In genomic region chr2:232292395-232293154, GRCh38 we compare ENCODE assay signal across 8 cellular contexts.
DNase-seq lines count a peak whose midpoint lies in the region; ATAC-seq and TF ChIP-seq lines count a peak whose summit lies in the region.

No MANE protein-coding gene starts in this region.

- no peaks in the 10 kb centered on the region for H3K9me3 ChIP-seq in Karpas-422 (ENCODE audit: low read length)
- no peaks in the 10 kb centered on the region for H3K9me3 ChIP-seq in lower lobe of right lung
- no peaks in the 10 kb centered on the region for H3K9me3 ChIP-seq in transverse colon

- TF ChIP-seq CTCF in lower lobe of right lung (IDR thresholded peaks at IDR 0.05) (peak; percentile 69), transverse colon (IDR thresholded peaks at IDR 0.05) (peak; percentile 46 to 64 (median 50))

- no peaks in the 10 kb centered on the region for H3K4me1 ChIP-seq in Karpas-422 (ENCODE audit: low read length)
- H3K4me1 ChIP-seq in lower lobe of right lung = no peaks in the 10 kb centered on the region
- H3K4me1 ChIP-seq in transverse colon = no peaks in the 10 kb centered on the region

- 80 to 81% methylated on average over 3 to 9 of the region's 9 CpGs for WGBS in transverse colon (ENCODE audit: low coverage in 1 of 2), 2 donors

- ATAC-seq in central memory CD8-positive, alpha-beta T cell (replicated peaks; ENCODE audit: extremely low read depth, poor library complexity, severe bottlenecking) = no peak
- ATAC-seq in lower lobe of right lung (peak; percentile 71 to 74), GM18873 (IDR thresholded peaks at IDR 0.05; ENCODE audit: low FRiP score, unreplicated experiment) (no peak)

- no peaks in the 10 kb centered on the region for H3K9me3 Mint-ChIP-seq in T-helper 2 cell treated with Interferon-gamma antibody and Interleukin-4, amounts not matched to agents 5 μg/mL and 100 μg/mL, for 36 hours
- H3K9me3 Mint-ChIP-seq in central memory CD8-positive, alpha-beta T cell = no peaks in the 10 kb centered on the region

- H3K36me3 ChIP-seq in Karpas-422 (ENCODE audit: insufficient read depth, low read length) (no peaks in the 10 kb centered on the region), lower lobe of right lung (peaks cover 14% of the 10 kb centered on the region), transverse colon (no peaks in the 10 kb centered on the region)

- in situ Hi-C loops in transverse colon (cut with MboI; ENCODE audit: low pct_ligation_motif_present in 1 of 4, low pct_unique_long_range_greater_than_20kb in 1 of 4, low sequenced_read_pairs in 3 of 4) = no loop called here

- no peak overlapping the region for H2AFZ ChIP-seq in Karpas-422 (ENCODE audit: low read length)

- no peak overlapping the region for H3K9ac ChIP-seq in Karpas-422 (ENCODE audit: low read length)

- no peaks in the 10 kb centered on the region for H3K36me3 Mint-ChIP-seq in T-helper 2 cell treated with Interferon-gamma antibody and Interleukin-4, amounts not matched to agents 5 μg/mL and 100 μg/mL, for 36 hours (ENCODE audit: low read depth)
- H3K36me3 Mint-ChIP-seq in central memory CD8-positive, alpha-beta T cell (ENCODE audit: insufficient read depth) = peaks cover 9% of the 10 kb centered on the region

- H3K4me3 Mint-ChIP-seq in T-helper 2 cell treated with Interferon-gamma antibody and Interleukin-4, amounts not matched to agents 5 μg/mL and 100 μg/mL, for 36 hours = no peak overlapping the region
- H3K4me3 Mint-ChIP-seq in central memory CD8-positive, alpha-beta T cell = no peak overlapping the region

- H3K27me3 ChIP-seq in Karpas-422 (ENCODE audit: low read length) (no peaks in the 10 kb centered on the region), lower lobe of right lung (ENCODE audit: low read depth) (no peaks in the 10 kb centered on the region), transverse colon (no peaks in the 10 kb centered on the region)

- DNase-seq in activated gamma-delta T cell treated with Interleukin-2 at 50 U/mL for 16 hours (peak; percentile 40), activated gamma-delta T cell (lab: John Stamatoyannopoulos, UW) (no peak), Karpas-422 (peak; percentile 83), lower lobe of right lung (peak; percentile 60), transverse colon (peak; percentile 75)
- DNase-seq in T-helper 2 cell treated with Interferon-gamma antibody and Interleukin-4, amounts not matched to agents 5 μg/mL and 100 μg/mL, for 36 hours (ENCODE audit: low spot score) = no peak
- peak; percentile 33 to 37 for DNase-seq in central memory CD8-positive, alpha-beta T cell (ENCODE audit: low spot score in 2 of 2)

- H3K9me2 ChIP-seq in Karpas-422 (replicated peaks; ENCODE audit: insufficient read depth, low read length) = no peaks in the 10 kb centered on the region

- TF ChIP-seq POLR2A in transverse colon (IDR thresholded peaks at IDR 0.05) = no peak

- H3K4me3 ChIP-seq in Karpas-422 (ENCODE audit: low read length) = no peak overlapping the region
- H3K4me3 ChIP-seq in lower lobe of right lung = no peak overlapping the region
- no peak overlapping the region for H3K4me3 ChIP-seq in transverse colon

- intact Hi-C loops in lower lobe of right lung (cut with DNase I) (no loop called here), transverse colon (cut with DNase I; ENCODE audit: low total_unique reads) (no loop called here)

- H3K27ac Mint-ChIP-seq in T-helper 2 cell treated with Interferon-gamma antibody and Interleukin-4, amounts not matched to agents 5 μg/mL and 100 μg/mL, for 36 hours = peak overlapping the region; percentile 9
- peak overlapping the region; percentile 60 for H3K27ac Mint-ChIP-seq in central memory CD8-positive, alpha-beta T cell (ENCODE audit: low read depth)

- H3K79me2 ChIP-seq in Karpas-422 (ENCODE audit: low read length) = no peaks in the 10 kb centered on the region

- H3K27ac ChIP-seq in Karpas-422 (ENCODE audit: low read length) (no peak overlapping the region), lower lobe of right lung (no peak overlapping the region), transverse colon (no peak overlapping the region)

- no peak overlapping the region for H3K4me2 ChIP-seq in Karpas-422 (ENCODE audit: low read depth, low read length, poor library complexity, severe bottlenecking)

- H4K20me1 ChIP-seq in Karpas-422 (ENCODE audit: insufficient read depth, low read depth, low read length) = 0 out of 2 replicates have a peak, but pooled peaks cover 4% of the 10 kb centered on the region

- no peak for TF ChIP-seq EP300 in transverse colon (IDR thresholded peaks at IDR 0.05; ENCODE audit: low read depth)

- H3K27me3 Mint-ChIP-seq in T-helper 2 cell treated with Interferon-gamma antibody and Interleukin-4, amounts not matched to agents 5 μg/mL and 100 μg/mL, for 36 hours (ENCODE audit: low read depth) = no peaks in the 10 kb centered on the region
- no peaks in the 10 kb centered on the region for H3K27me3 Mint-ChIP-seq in central memory CD8-positive, alpha-beta T cell

- no peaks in the 10 kb centered on the region for H3K4me1 Mint-ChIP-seq in T-helper 2 cell treated with Interferon-gamma antibody and Interleukin-4, amounts not matched to agents 5 μg/mL and 100 μg/mL, for 36 hours (ENCODE audit: low read depth)
- H3K4me1 Mint-ChIP-seq in central memory CD8-positive, alpha-beta T cell = peaks cover 16% of the 10 kb centered on the region

Comparison
In these comparisons a context has a peak if more than half of its experiments do, and no peak if none do; other contexts are left out.
1. DNase-seq: peak in activated gamma-delta T cell treated with Interleukin-2 at 50 U/mL for 16 hours (single experiment), Karpas-422 (single experiment), central memory CD8-positive, alpha-beta T cell (2 of 2), lower lobe of right lung (single experiment) and transverse colon (single experiment); none in activated gamma-delta T cell (single experiment) and T-helper 2 cell treated with Interferon-gamma antibody and Interleukin-4, amounts not matched to agents 5 μg/mL and 100 μg/mL, for 36 hours (single experiment).
2. ATAC-seq: peak in lower lobe of right lung (2 of 2); none in central memory CD8-positive, alpha-beta T cell (single experiment) and GM18873 (single experiment).